In the genomic region with DNA sequence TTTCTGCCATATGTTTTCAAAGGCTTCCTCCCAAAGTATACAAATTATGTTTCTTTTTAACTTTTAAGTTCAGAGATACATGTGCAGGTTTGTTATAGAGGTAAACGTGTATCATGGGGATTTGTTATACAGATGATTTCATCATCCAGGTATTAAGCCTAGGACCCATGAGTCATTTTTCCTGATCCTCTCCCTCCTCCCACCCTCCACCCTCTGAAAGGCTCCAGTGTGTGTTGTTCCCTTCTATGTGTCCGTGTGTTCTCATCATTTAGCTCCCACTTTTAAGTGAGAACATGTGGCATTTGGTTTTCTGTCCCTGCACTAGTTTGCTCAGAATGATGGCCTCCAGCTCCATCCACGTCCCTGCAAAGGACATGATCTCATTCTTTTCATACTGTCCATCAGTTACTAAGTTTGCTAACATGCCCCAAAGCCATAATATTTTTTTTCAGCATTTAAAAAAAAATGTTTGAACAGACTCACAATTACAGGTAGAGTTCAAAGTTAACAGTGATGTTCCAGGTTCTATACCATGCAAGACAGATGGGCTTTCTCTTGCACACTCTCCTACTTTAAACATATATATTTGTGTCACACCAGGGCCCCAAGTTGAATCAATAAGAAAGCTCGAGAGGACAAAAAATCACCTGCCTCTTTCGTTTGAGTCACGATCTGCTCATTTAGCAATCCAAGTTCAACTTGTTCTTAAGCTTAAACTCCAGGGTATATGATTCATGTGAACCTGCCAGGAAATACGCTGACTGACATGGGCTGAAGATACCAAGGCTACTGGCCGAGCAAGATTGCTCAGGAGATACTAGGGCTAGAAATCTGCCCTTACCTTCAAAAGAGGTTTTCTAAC, we compare ENCODE assay signal across 1 cellular context.
TF ChIP-seq lines count a peak whose summit lies in the region.

No MANE protein-coding gene starts in this region.

TF ChIP-seq in endothelial cell of umbilical vein, 7 proteins besides CTCF, POLR2A, EP300 and RAD21:
- TF ChIP-seq JUN (IDR thresholded peaks at IDR 0.05; ENCODE audit: borderline replicate concordance, insufficient read depth, insufficient read length, low read depth) (peak; percentile 37), MYC (IDR thresholded peaks at IDR 0.05; ENCODE audit: low read depth, low read length) (no peak), FOS (IDR thresholded peaks at IDR 0.05; ENCODE audit: borderline replicate concordance, insufficient read depth, low read length) (peak; percentile 31), GATA2 (IDR thresholded peaks at IDR 0.05; ENCODE audit: insufficient read depth, insufficient read length, low read depth, low read length) (peak; percentile 26)
